18 cellular contexts compared by ENCODE assay signal in the genomic region with DNA sequence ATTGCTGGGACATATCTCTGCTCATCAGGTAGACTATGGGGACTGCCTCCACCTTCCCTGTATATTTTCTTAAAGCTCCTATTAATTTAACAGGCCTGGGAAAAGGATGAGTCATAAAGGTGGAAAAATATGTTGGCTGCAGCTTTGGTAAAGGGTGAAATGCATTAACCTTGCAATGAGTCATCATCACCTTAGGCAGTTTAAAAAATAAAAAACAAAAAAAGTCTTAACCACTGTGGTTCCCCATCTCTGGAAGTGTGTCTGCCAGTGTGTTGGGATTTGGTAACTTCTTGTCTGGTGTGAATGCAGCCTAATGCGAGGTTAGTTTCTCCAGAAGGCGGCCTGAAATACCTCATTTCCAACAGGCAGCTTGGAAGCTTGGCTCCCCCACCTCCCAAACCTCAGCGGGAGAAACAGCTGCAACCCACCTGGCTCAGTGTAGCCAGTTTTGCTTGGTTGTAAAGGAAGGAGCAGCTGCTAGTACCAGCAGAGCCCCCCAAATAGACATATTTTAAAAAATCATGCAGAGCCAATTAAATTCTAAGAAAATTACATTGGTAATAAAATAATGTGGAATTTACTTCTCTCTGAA.
DNase-seq lines count a peak whose midpoint lies in the region; ATAC-seq and TF ChIP-seq lines count a peak whose summit lies in the region.
"Had no signal": no experiment of that assay in that cellular context is flagged by ENCODE, and none has a peak within 500 bp of the region (broad histone marks: within the 10 kb centered on the region; RNA-seq: fewer than 3 reads in every experiment).

No MANE protein-coding gene starts in this region.

- H3K36me3 Mint-ChIP-seq in WTC11, result no peaks in the 10 kb centered on the region

- no peak for TF ChIP-seq CTCF in HEK293 (tag by site-specific recombination; IDR thresholded peaks at IDR 0.05)
- TF ChIP-seq CTCF in WTC11 (IDR thresholded peaks at IDR 0.05), result no peak
- peak; percentile 25 for TF ChIP-seq CTCF in foreskin keratinocyte (conservative IDR thresholded peaks at IDR 0.05)
- no peak for TF ChIP-seq CTCF in retinal pigment epithelial cell (conservative IDR thresholded peaks at IDR 0.05; ENCODE audit: low read depth, low read length)

- H3K4me1 ChIP-seq in HEK293 (ENCODE audit: control insufficient read depth, insufficient read depth, low read length) (peaks cover 10% of the 10 kb centered on the region; the same call in 1 of the 2 replicates), foreskin keratinocyte (peaks cover 22% of the 10 kb centered on the region)

- H3K36me3 ChIP-seq in HEK293 (ENCODE audit: control insufficient read depth in 2 of 2, insufficient read depth in 1 of 2, low read length in 2 of 2), result no peaks in the 10 kb centered on the region
- H3K36me3 ChIP-seq: cardiac muscle cell, esophagus squamous epithelium had no signal

- CTCF ChIA-PET in HEK293 (lab: Yijun Ruan, JAX), result interaction anchor here (0.7 to 1.8 kb wide), 6 partner anchors 13 to 112 kb away, joined by 3 to 5 read pairs (median 4); no protein-coding TSS in a partner anchor
- CTCF ChIA-PET in WTC11 (lab: Charles Lee), result interaction anchor here (0.9 kb wide), 1 partner anchor 34 kb away, joined by 5 read pairs; no protein-coding TSS in a partner anchor

- peaks cover 13% of the 10 kb centered on the region for H3K4me1 Mint-ChIP-seq in WTC11

- ATAC-seq in WTC11 (peak; percentile 67), foreskin keratinocyte (peak; percentile 78)
- ATAC-seq: Panc1; sciatic nerve; stimulated activated naive CD8-positive, alpha-beta T cell treated with anti-CD3 and anti-CD28 coated beads, Interleukin-15, Interleukin-2, amounts not matched to agents 100 U/mL and 50 U/mL, for 24 hours had no signal

- H3K27me3 Mint-ChIP-seq in WTC11 (ENCODE audit: low read depth), result no peaks in the 10 kb centered on the region

- DNase-seq in WTC11 (ENCODE audit: low spot score) (peak; percentile 27), foreskin keratinocyte (peak; percentile 87 to 93), retinal pigment epithelial cell (ENCODE audit: low read depth) (peak; percentile 58), 8988T (no peak), CD1c-positive myeloid dendritic cell (ENCODE audit: extremely low spot score) (no peak), OCI-M2 (lab: John Stamatoyannopoulos, UW; ENCODE audit: unreplicated experiment) (no peak)
- no peak for DNase-seq in stimulated activated CD8-positive, alpha-beta memory T cell treated with anti-CD3 and anti-CD28 coated beads, Interleukin-4, amount 100 ng/mL, for 48 hours
- DNase-seq: activated CD4-positive, alpha-beta T cell treated with anti-CD3 and anti-CD28 coated beads, Interleukin-2, amount 50 U/mL, for 4 hours; activated effector memory CD4-positive, alpha-beta T cell treated with anti-CD3 and anti-CD28 coated beads, Interleukin-2, amount 50 U/mL, for 16 hours; DND-41; esophagus squamous epithelium; NCI-H510A; stimulated activated naive CD8-positive, alpha-beta T cell treated with anti-CD3 and anti-CD28 coated beads, Interleukin-15, Interleukin-2, amounts not matched to agents 100 U/mL and 50 U/mL, for 24 hours had no signal

- H3K27ac Mint-ChIP-seq in WTC11, result no peak overlapping the region
- H3K27ac Mint-ChIP-seq: T-helper 2 cell treated with Interferon-gamma antibody and Interleukin-4, amounts not matched to agents 5 μg/mL and 100 μg/mL, for 36 hours had no signal

- H3K27ac ChIP-seq in HEK293 (ENCODE audit: extremely low read depth, low read depth, low read length) (peak overlapping the region; percentile 40; the same call in 1 of the 2 replicates), foreskin keratinocyte (peak overlapping the region; percentile 68)
- H3K27ac ChIP-seq: cardiac muscle cell, esophagus squamous epithelium had no signal

- no peaks in the 10 kb centered on the region for H3K9me3 Mint-ChIP-seq in WTC11
- H3K9me3 Mint-ChIP-seq: T-helper 2 cell treated with Interferon-gamma antibody and Interleukin-4, amounts not matched to agents 5 μg/mL and 100 μg/mL, for 36 hours had no signal

- POLR2A ChIA-PET in HEK293 (lab: Yijun Ruan, JAX) (interaction anchor here (0.9 to 1.2 kb wide), 2 partner anchors 19 to 265 kb away, joined by 4 to 5 read pairs; partner anchors contain the start of gene GAS1), WTC11 (lab: Charles Lee) (no interaction called here)

- H3K9me3 ChIP-seq in HEK293 (ENCODE audit: control insufficient read depth, insufficient read depth, low read depth, low read length), result no peaks in the 10 kb centered on the region
- H3K9me3 ChIP-seq: esophagus squamous epithelium had no signal

- H3K4me3 Mint-ChIP-seq in WTC11, result no peak overlapping the region
- H3K4me3 Mint-ChIP-seq: T-helper 2 cell treated with Interferon-gamma antibody and Interleukin-4, amounts not matched to agents 5 μg/mL and 100 μg/mL, for 36 hours had no signal

- no peaks in the 10 kb centered on the region for H3K27me3 ChIP-seq in foreskin keratinocyte
- H3K27me3 ChIP-seq: cardiac muscle cell, esophagus squamous epithelium had no signal

- no peak overlapping the region for H3K4me3 ChIP-seq in HEK293 (ENCODE audit: low read depth, low read length)
- H3K4me3 ChIP-seq in retinal pigment epithelial cell (ENCODE audit: low read length), result no peak overlapping the region
- H3K4me3 ChIP-seq: cardiac muscle cell, esophagus squamous epithelium had no signal

TF ChIP-seq in HEK293, 187 proteins besides CTCF, POLR2A, EP300 and RAD21 (continues in another document):
- TF ChIP-seq, protein P1, sequence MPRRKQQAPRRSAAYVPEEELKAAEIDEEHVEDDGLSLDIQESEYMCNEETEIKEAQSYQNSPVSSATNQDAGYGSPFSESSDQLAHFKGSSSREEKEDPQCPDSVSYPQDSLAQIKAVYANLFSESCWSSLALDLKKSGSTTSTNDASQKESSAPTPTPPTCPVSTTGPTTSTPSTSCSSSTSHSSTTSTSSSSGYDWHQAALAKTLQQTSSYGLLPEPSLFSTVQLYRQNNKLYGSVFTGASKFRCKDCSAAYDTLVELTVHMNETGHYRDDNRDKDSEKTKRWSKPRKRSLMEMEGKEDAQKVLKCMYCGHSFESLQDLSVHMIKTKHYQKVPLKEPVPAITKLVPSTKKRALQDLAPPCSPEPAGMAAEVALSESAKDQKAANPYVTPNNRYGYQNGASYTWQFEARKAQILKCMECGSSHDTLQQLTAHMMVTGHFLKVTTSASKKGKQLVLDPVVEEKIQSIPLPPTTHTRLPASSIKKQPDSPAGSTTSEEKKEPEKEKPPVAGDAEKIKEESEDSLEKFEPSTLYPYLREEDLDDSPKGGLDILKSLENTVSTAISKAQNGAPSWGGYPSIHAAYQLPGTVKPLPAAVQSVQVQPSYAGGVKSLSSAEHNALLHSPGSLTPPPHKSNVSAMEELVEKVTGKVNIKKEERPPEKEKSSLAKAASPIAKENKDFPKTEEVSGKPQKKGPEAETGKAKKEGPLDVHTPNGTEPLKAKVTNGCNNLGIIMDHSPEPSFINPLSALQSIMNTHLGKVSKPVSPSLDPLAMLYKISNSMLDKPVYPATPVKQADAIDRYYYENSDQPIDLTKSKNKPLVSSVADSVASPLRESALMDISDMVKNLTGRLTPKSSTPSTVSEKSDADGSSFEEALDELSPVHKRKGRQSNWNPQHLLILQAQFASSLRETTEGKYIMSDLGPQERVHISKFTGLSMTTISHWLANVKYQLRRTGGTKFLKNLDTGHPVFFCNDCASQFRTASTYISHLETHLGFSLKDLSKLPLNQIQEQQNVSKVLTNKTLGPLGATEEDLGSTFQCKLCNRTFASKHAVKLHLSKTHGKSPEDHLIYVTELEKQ (tag by site-specific recombination; IDR thresholded peaks at IDR 0.05; ENCODE audit: borderline replicate concordance), result peak; percentile 80; the same call in 1 of the 2 replicates

TF ChIP-seq in WTC11, 78 proteins besides CTCF, POLR2A, EP300 and RAD21:
- no peak for TF ChIP-seq FOXK1 (CRISPR knock-in tag; IDR thresholded peaks at IDR 0.05)
- no peak for TF ChIP-seq ZNF263 (CRISPR knock-in tag; IDR thresholded peaks at IDR 0.05; ENCODE audit: low read depth)

Comparison
In these comparisons a context has a peak if more than half of its experiments do, and no peak if none do; other contexts are left out.
1. DNase-seq: peak in WTC11 (single experiment), foreskin keratinocyte (2 of 2) and retinal pigment epithelial cell (single experiment); none in 8988T (single experiment), CD1c-positive myeloid dendritic cell (single experiment), OCI-M2 (single experiment) and stimulated activated CD8-positive, alpha-beta memory T cell treated with anti-CD3 and anti-CD28 coated beads, Interleukin-4, amount 100 ng/mL, for 48 hours (single experiment).
2. Of the 8 proteins assayed by ChIP-seq in both HEK293 and WTC11: peak only in HEK293: ZBTB21; only in WTC11: none; in both: none; in neither: 7.